Comparison of ENCODE assay signal across 11 cellular contexts in the genomic region with DNA sequence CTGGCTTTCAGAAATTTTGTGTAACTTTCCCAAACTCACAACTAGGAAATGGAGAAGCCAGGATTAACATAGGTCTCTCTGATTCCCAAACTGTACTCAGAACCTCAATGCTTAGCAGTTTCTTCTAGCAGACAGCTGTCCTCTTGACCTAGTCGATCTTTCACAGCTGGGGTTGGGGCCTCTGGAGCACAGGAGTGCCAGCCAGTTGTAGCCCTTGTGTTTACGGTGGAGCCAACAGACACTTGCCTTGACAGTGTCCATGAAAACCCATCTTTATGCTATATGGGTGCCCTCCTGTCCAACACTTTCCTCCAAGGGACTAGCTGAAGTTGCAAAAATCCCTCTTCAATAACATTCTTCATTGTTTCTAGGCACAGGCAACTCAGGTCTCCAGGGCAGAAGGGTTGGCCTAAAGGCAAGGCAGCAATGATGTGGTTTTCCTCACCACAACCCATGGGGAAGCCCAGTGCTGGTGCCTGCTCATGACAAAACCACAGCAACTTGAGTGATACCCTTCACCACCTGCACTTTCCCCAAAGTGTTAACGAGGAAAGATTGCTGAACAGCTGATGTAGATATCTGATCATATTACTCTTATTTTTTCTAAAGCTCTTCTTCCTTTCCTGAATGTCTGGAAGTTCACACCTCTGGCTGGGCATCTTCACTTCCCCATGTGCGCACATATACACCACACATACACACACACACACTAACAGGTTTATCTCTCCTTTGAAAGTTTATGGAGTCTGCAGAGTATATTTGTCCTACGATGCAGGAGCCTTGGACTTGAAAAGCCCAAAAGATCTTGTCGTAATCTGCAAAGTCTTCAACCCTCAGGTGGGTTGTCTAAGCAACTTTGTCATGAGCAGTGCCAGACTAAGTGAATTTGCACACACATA. TPM values are rescaled to one million over a fixed set of nuclear protein-coding genes. Genes with fewer than 3 reads are reported as not detected.
DNase-seq lines count a peak whose midpoint lies in the region; ATAC-seq, FAIRE-seq and TF ChIP-seq lines count a peak whose summit lies in the region.
"Had no signal": no experiment of that assay in that cellular context is flagged by ENCODE, and none has a peak within 500 bp of the region (broad histone marks: within the 10 kb centered on the region; RNA-seq: fewer than 3 reads in every experiment).

No MANE protein-coding gene starts in this region.

- H3K9me3 Mint-ChIP-seq in activated naive CD8-positive, alpha-beta T cell treated with anti-CD3 and anti-CD28 coated beads, Interleukin-2, amount 10 ng/mL, durations not matched to agents 7 days and 5 days = no peaks in the 10 kb centered on the region

- H3K4me3 ChIP-seq in BLaER1 (no peak overlapping the region), KMS-11 (IDR thresholded peaks at IDR 0.05; ENCODE audit: insufficient read depth, low read depth, low read length) (no peak overlapping the region), kidney (ENCODE audit: low read length in 2 of 2) (no peak overlapping the region)
- H3K4me3 ChIP-seq: Peyer's patch had no signal

- H3K4me3 Mint-ChIP-seq in activated naive CD8-positive, alpha-beta T cell treated with anti-CD3 and anti-CD28 coated beads, Interleukin-2, amount 10 ng/mL, durations not matched to agents 7 days and 5 days = no peak overlapping the region
- H3K4me3 Mint-ChIP-seq: activated naive CD8-positive, alpha-beta T cell had no signal

- intact Hi-C loops in kidney (cut with DNase I) (no loop called here), cardiac septum (cut with DNase I) (no loop called here)

- no peaks in the 10 kb centered on the region for H3K79me2 ChIP-seq in KMS-11 (ENCODE audit: insufficient read depth, low read depth)

- peak overlapping the region; percentile 59 for H3K4me2 ChIP-seq in BLaER1
- H3K4me2 ChIP-seq in KMS-11 = peak overlapping the region; percentile 44; the same call in 1 of the 2 replicates

- no peak for DNase-seq in activated naive CD8-positive, alpha-beta T cell treated with anti-CD3 and anti-CD28 coated beads, Interleukin-2, amount 10 ng/mL, durations not matched to agents 7 days and 5 days
- no peak for DNase-seq in LoVo (ENCODE audit: low spot score)
- DNase-seq in kidney = no peak
- no peak for DNase-seq in COR-L47 (lab: John Stamatoyannopoulos, UW)
- DNase-seq in cardiac septum (ENCODE audit: low spot score) = no peak

- peak; percentile 86 for ATAC-seq in GM19351 (IDR thresholded peaks at IDR 0.05; ENCODE audit: unreplicated experiment)
- peak; percentile 86 for ATAC-seq in activated naive CD8-positive, alpha-beta T cell treated with anti-CD3 and anti-CD28 coated beads, Interleukin-2, amount 10 ng/mL, durations not matched to agents 7 days and 5 days (ENCODE audit: low read depth)

- H3K36me3 Mint-ChIP-seq in activated naive CD8-positive, alpha-beta T cell treated with anti-CD3 and anti-CD28 coated beads, Interleukin-2, amount 10 ng/mL, durations not matched to agents 7 days and 5 days = no peaks in the 10 kb centered on the region
- H3K36me3 Mint-ChIP-seq: activated naive CD8-positive, alpha-beta T cell had no signal

- no peak overlapping the region for H3K27ac ChIP-seq in BLaER1
- no peak overlapping the region for H3K27ac ChIP-seq in KMS-11
- no peak overlapping the region for H3K27ac ChIP-seq in kidney (ENCODE audit: low read depth in 2 of 2, low read length in 2 of 2)
- H3K27ac ChIP-seq: Peyer's patch had no signal

- peaks cover 7% of the 10 kb centered on the region for H3K4me1 Mint-ChIP-seq in activated naive CD8-positive, alpha-beta T cell treated with anti-CD3 and anti-CD28 coated beads, Interleukin-2, amount 10 ng/mL, durations not matched to agents 7 days and 5 days

- no peak for FAIRE-seq in kidney (lab: Jason Lieb, UNC)

- H3K27me3 Mint-ChIP-seq in activated naive CD8-positive, alpha-beta T cell treated with anti-CD3 and anti-CD28 coated beads, Interleukin-2, amount 10 ng/mL, durations not matched to agents 7 days and 5 days = peaks cover 45% of the 10 kb centered on the region

- POLR2A ChIA-PET in activated naive CD8-positive, alpha-beta T cell treated with anti-CD3 and anti-CD28 coated beads, Interleukin-2, amount 10 ng/mL, durations not matched to agents 7 days and 5 days (lab: Charles Lee) = no interaction called here

- no peak overlapping the region for H2AFZ ChIP-seq in KMS-11 (ENCODE audit: low read depth)

- TF ChIP-seq CTCF in KMS-11 (conservative IDR thresholded peaks at IDR 0.05; ENCODE audit: low read depth, low read length) (no peak), kidney (IDR thresholded peaks at IDR 0.05; ENCODE audit: borderline replicate concordance, extremely low read depth, insufficient read depth) (no peak)

- H4K20me1 ChIP-seq in BLaER1 (no peaks in the 10 kb centered on the region), KMS-11 (ENCODE audit: insufficient read depth) (no peaks in the 10 kb centered on the region)

- H3K9ac ChIP-seq in BLaER1 = no peak overlapping the region
- H3K9ac ChIP-seq in KMS-11 = no peak overlapping the region
- H3K9ac ChIP-seq in kidney (ENCODE audit: low read length in 2 of 2) = no peak overlapping the region

- no peak overlapping the region for H3K27ac Mint-ChIP-seq in activated naive CD8-positive, alpha-beta T cell treated with anti-CD3 and anti-CD28 coated beads, Interleukin-2, amount 10 ng/mL, durations not matched to agents 7 days and 5 days
- H3K27ac Mint-ChIP-seq: activated naive CD8-positive, alpha-beta T cell had no signal

- H3K36me3 ChIP-seq in BLaER1 (no peaks in the 10 kb centered on the region), KMS-11 (ENCODE audit: insufficient read depth) (no peaks in the 10 kb centered on the region), kidney (ENCODE audit: control insufficient read depth in 1 of 2, insufficient read depth in 2 of 2, low read length in 2 of 2) (no peaks in the 10 kb centered on the region)
- H3K36me3 ChIP-seq: Peyer's patch had no signal

- no peaks in the 10 kb centered on the region for H3K9me3 ChIP-seq in BLaER1
- H3K9me3 ChIP-seq in kidney (ENCODE audit: control insufficient read depth in 1 of 2, low read length in 2 of 2) = no peaks in the 10 kb centered on the region
- H3K9me3 ChIP-seq: Peyer's patch had no signal

- H3K4me1 ChIP-seq in BLaER1 (peaks cover 18% of the 10 kb centered on the region), KMS-11 (ENCODE audit: low read depth, poor library complexity, severe bottlenecking) (peaks cover 23% of the 10 kb centered on the region), kidney (ENCODE audit: control insufficient read depth in 1 of 2, insufficient read depth in 1 of 2, low read depth in 1 of 2, low read length in 2 of 2) (no peaks in the 10 kb centered on the region)
- H3K4me1 ChIP-seq: Peyer's patch had no signal

- H3K27me3 ChIP-seq in BLaER1 (no peaks in the 10 kb centered on the region), KMS-11 (ENCODE audit: insufficient read depth, low read depth) (no peaks in the 10 kb centered on the region)
- H3K27me3 ChIP-seq: Peyer's patch had no signal

RNA-seq across cellular contexts. Expression of a gene that starts 11.0 kb away (rescaled TPM):
- not detected for total RNA-seq in activated naive CD8-positive, alpha-beta T cell treated with anti-CD3 and anti-CD28 coated beads, Interleukin-2, amount 10 ng/mL, durations not matched to agents 7 days and 5 days
- total RNA-seq in kidney (8.7 TPM), cardiac septum (not detected)
- 710 TPM for polyA plus RNA-seq in kidney (ENCODE audit: insufficient read depth, low read depth, low replicate concordance)
- polyA plus RNA-seq: esophagus had no signal

RNA-seq across cellular contexts. Expression of a gene that starts 40.3 kb away (rescaled TPM):
- not detected for total RNA-seq in activated naive CD8-positive, alpha-beta T cell treated with anti-CD3 and anti-CD28 coated beads, Interleukin-2, amount 10 ng/mL, durations not matched to agents 7 days and 5 days
- total RNA-seq in kidney (0.35 TPM), cardiac septum (not detected)
- 22.8 TPM for polyA plus RNA-seq in kidney (ENCODE audit: insufficient read depth, low read depth, low replicate concordance)
- total RNA-seq: Peyer's patch had no signal
